In genomic region chr1:235057385-235058306, GRCh38 we compare ENCODE assay signal across 25 cellular contexts.
A peak's percentile ranks its signal among the peaks of the same experiment; 100 is the strongest.
DNase-seq lines count a peak whose midpoint lies in the region; ATAC-seq, FAIRE-seq and TF ChIP-seq lines count a peak whose summit lies in the region.
"Had no signal": no experiment of that assay in that cellular context is flagged by ENCODE, and none has a peak within 500 bp of the region (broad histone marks: within the 10 kb centered on the region; RNA-seq: fewer than 3 reads in every experiment).

No MANE protein-coding gene starts in this region.

- intact Hi-C loops in Right ventricle myocardium superior (cut with DNase I): no loop called here
- intact Hi-C loops in left cardiac atrium (cut with DNase I): no loop called here
- intact Hi-C loops in lower lobe of right lung (cut with DNase I): no loop called here

- no peak for FAIRE-seq in H1 (lab: Jason Lieb, UNC)
- FAIRE-seq: A549, GM12878, GM18507, RCC 7860 had no signal

- H3K23ac ChIP-seq in H1 (ENCODE audit: insufficient read length): no peak overlapping the region

- 0 out of 2 replicates have a peak overlapping the region, but pooled peaks have one; percentile 21 for H2BK20ac ChIP-seq in H1 (ENCODE audit: low read length)

- 0 out of 2 replicates have a peak overlapping the region, but pooled peaks have one; percentile 61 for H2BK15ac ChIP-seq in H1 (ENCODE audit: low read length)

- TF ChIP-seq EP300 in H1 (IDR thresholded peaks at IDR 0.05; ENCODE audit: borderline replicate concordance in 1 of 2, low read depth in 2 of 2, low read length in 2 of 2): no peak

- no peaks in the 10 kb centered on the region; a peak in 1 of 7 replicates for H3K27me3 ChIP-seq in H1 (replicated peaks in 1 of 4; ENCODE audit: control insufficient read depth in 3 of 4, extremely low read depth in 1 of 4, insufficient read depth in 3 of 4, low read length in 3 of 4)
- H3K27me3 ChIP-seq in lower lobe of right lung (ENCODE audit: low read depth): no peaks in the 10 kb centered on the region

- POLR2A ChIA-PET in H1 (lab: Charles Lee; ENCODE audit: partially characterized antibody): no interaction called here

- no peak overlapping the region for H4K5ac ChIP-seq in H1 (ENCODE audit: insufficient read length, low read depth, low read length)

- no peaks in the 10 kb centered on the region for H3K23me2 ChIP-seq in H1 (ENCODE audit: low read depth, low read length)

- H3K56ac ChIP-seq in H1 (replicated peaks; ENCODE audit: insufficient read length, low read depth, low read length): no peak overlapping the region

- H4K8ac ChIP-seq in H1 (ENCODE audit: extremely low read depth, insufficient read depth, low read length): no peak overlapping the region

- H3K14ac ChIP-seq in H1 (ENCODE audit: insufficient read length): no peak overlapping the region

- TF ChIP-seq POLR2A in H1 (IDR thresholded peaks at IDR 0.05; ENCODE audit: control extremely low read depth in 1 of 2, low read depth in 2 of 2, low read length in 2 of 2): no peak

- no peak overlapping the region for H2BK120ac ChIP-seq in H1 (replicated peaks; ENCODE audit: low read depth, low read length)

- no peak overlapping the region for H3K27ac ChIP-seq in H1 (ENCODE audit: low read depth, low read length)
- H3K27ac ChIP-seq in lower lobe of right lung: no peak overlapping the region

- DNase-seq in Right ventricle myocardium superior: no peak
- no peak for DNase-seq in left cardiac atrium
- DNase-seq in H1 (ENCODE audit: low read depth in 1 of 2, low spot score in 2 of 2): no peak
- DNase-seq in lower lobe of right lung: peak; percentile 6
- no peak for DNase-seq in SK-N-DZ (ENCODE audit: low spot score)
- no peak for DNase-seq in NCI-H526 treated with DMSO at 0.1 percent for 48 hours (lab: John Stamatoyannopoulos, UW)
- DNase-seq in ureter (ENCODE audit: low spot score): no peak
- DNase-seq: CD4-positive, alpha-beta T cell; EL; GOT3; IMR-90; Karpas-422; MM.1S; NCI-H1092 treated with DMSO at 0.1 percent for 48 hours; NCI-H2081 treated with DMSO at 0.1 percent for 48 hours; NCI-H446 treated with DMSO at 0.1 percent for 48 hours; NCI-H748 treated with DMSO at 0.1 percent for 48 hours; NK-92 treated with Interleukin-12 subunit alpha and Interleukin-12 subunit beta, amount 100 ng/mL, for 24 hours; SHP77 treated with DMSO at 0.1 percent for 48 hours had no signal

- no peak for TF ChIP-seq RAD21 in H1 (IDR thresholded peaks at IDR 0.05 in 1 of 2, conservative IDR thresholded peaks at IDR 0.05 in 1 of 2; ENCODE audit: low read depth in 2 of 2, low read length in 2 of 2)

- no peak overlapping the region for H3K4me3 ChIP-seq in H1 (ENCODE audit: extremely low read depth in 1 of 4, insufficient read depth in 2 of 4, low read depth in 3 of 4, low read length in 4 of 4)
- H3K4me3 ChIP-seq in lower lobe of right lung: no peak overlapping the region
- H3K4me3 ChIP-seq: A549, GM12878 had no signal

- ATAC-seq in Right ventricle myocardium superior (ENCODE audit: poor library complexity): peak; percentile 33
- ATAC-seq in left cardiac atrium: no peak
- no peak for ATAC-seq in lower lobe of right lung
- ATAC-seq in HG03442 (IDR thresholded peaks at IDR 0.05; ENCODE audit: unreplicated experiment): no peak
- ATAC-seq: GM12878, SK-N-SH treated with all-trans-retinoic acid at 6 μM for 48 hours had no signal

- H2BK5ac ChIP-seq in H1 (ENCODE audit: low read depth, low read length): peak overlapping the region; percentile 35; the same call in 1 of the 2 replicates

- WGBS in H1 (ENCODE audit: extremely low coverage in 1 of 2, insufficient coverage in 1 of 2, insufficient read length in 1 of 2, insufficient replicate concordance in 2 of 2, low coverage in 1 of 2, low lambda C conversion rate in 2 of 2, missing lambda C conversion rate in 1 of 2), 2 experiments: 85% methylated on average over 7 of the region's 12 CpGs; no CpG with 5 or more reads in 1 of the 2 experiments

- no peaks in the 10 kb centered on the region for H3K79me2 ChIP-seq in H1 (ENCODE audit: control insufficient read depth in 1 of 2, insufficient read depth in 2 of 2, low read length in 2 of 2)

- no peak for TF ChIP-seq CTCF in H1 (IDR thresholded peaks at IDR 0.05; ENCODE audit: control extremely low read depth in 1 of 3, insufficient read depth in 1 of 3, low read depth in 1 of 3, low read length in 3 of 3)
- TF ChIP-seq CTCF in lower lobe of right lung (IDR thresholded peaks at IDR 0.05): no peak

- H2BK12ac ChIP-seq in H1 (ENCODE audit: low read depth, low read length): no peak overlapping the region

- H4K91ac ChIP-seq in H1 (replicated peaks; ENCODE audit: insufficient read length, low read length): peak overlapping the region; percentile 11

- no peak overlapping the region; the same call in 1 of the 2 replicates for H2AK5ac ChIP-seq in H1 (ENCODE audit: low read depth, low read length)

- H3K36me3 ChIP-seq in H1 (ENCODE audit: control insufficient read depth in 2 of 4, insufficient read depth in 4 of 4, low read length in 3 of 4) (no peaks in the 10 kb centered on the region), lower lobe of right lung (no peaks in the 10 kb centered on the region)

- no peaks in the 10 kb centered on the region for H3K79me1 ChIP-seq in H1 (ENCODE audit: low read depth, low read length)

- H3K9me3 ChIP-seq in H1 (ENCODE audit: insufficient read depth in 2 of 2, low read depth in 1 of 2, low read length in 1 of 2): no peaks in the 10 kb centered on the region
- H3K9me3 ChIP-seq in lower lobe of right lung: no peaks in the 10 kb centered on the region
- H3K9me3 ChIP-seq: A549 had no signal

- no peaks in the 10 kb centered on the region for H4K20me1 ChIP-seq in H1 (replicated peaks in 1 of 2; ENCODE audit: control insufficient read depth in 1 of 2, insufficient read depth in 2 of 2, low read length in 2 of 2)

- H3K4me1 ChIP-seq in H1 (replicated peaks in 1 of 4; ENCODE audit: control insufficient read depth in 3 of 4, insufficient read depth in 4 of 4, low read length in 3 of 4): peaks cover 9 to 14% (median 12%) of the 10 kb centered on the region in 4 experiments
- H3K4me1 ChIP-seq in lower lobe of right lung: peaks cover 5% of the 10 kb centered on the region

- CTCF ChIA-PET in H1 (lab: Charles Lee; ENCODE audit: partially characterized antibody): interaction anchor here (0.6 to 1.6 kb wide), 7 partner anchors 15 to 277 kb away, joined by 3 to 4 read pairs (median 4); no protein-coding TSS in a partner anchor

- no peak overlapping the region for H3K18ac ChIP-seq in H1 (ENCODE audit: extremely low read depth, low read length)

- no peak overlapping the region for H3K9ac ChIP-seq in H1 (replicated peaks in 1 of 4; ENCODE audit: extremely low read depth in 1 of 4, low read depth in 3 of 4, low read length in 3 of 4)

- H3K4ac ChIP-seq in H1 (replicated peaks; ENCODE audit: insufficient read length, low read depth, low read length): no peak overlapping the region

- H2AFZ ChIP-seq in H1 (ENCODE audit: low read length): no peak overlapping the region

- H3K4me2 ChIP-seq in H1 (ENCODE audit: insufficient read depth in 1 of 2, low read depth in 2 of 2, low read length in 2 of 2): no peak overlapping the region
- H3K4me2 ChIP-seq: A549 had no signal

TF ChIP-seq in H1, 55 proteins besides CTCF, POLR2A, EP300 and RAD21:
- TF ChIP-seq CBX8 (IDR thresholded peaks at IDR 0.05; ENCODE audit: borderline replicate concordance, low read depth, low read length) (no peak), GABPA (IDR thresholded peaks at IDR 0.05; ENCODE audit: borderline replicate concordance, insufficient read depth, low read length) (no peak), E2F6 (IDR thresholded peaks at IDR 0.05) (no peak), SIRT6 (IDR thresholded peaks at IDR 0.05; ENCODE audit: low read length) (no peak), RNF2 (IDR thresholded peaks at IDR 0.05; ENCODE audit: borderline replicate concordance, low read depth, low read length, missing control alignments, poor library complexity, severe bottlenecking) (no peak), EZH2 (IDR thresholded peaks at IDR 0.05; ENCODE audit: low read depth, low read length, severe bottlenecking) (no peak), TCF12 (IDR thresholded peaks at IDR 0.05; ENCODE audit: low read depth, low read length) (no peak), CREB1 (IDR thresholded peaks at IDR 0.05) (no peak), RBBP5 (IDR thresholded peaks at IDR 0.05; ENCODE audit: borderline replicate concordance, low read depth, low read length) (no peak), GTF2F1 (IDR thresholded peaks at IDR 0.05; ENCODE audit: borderline replicate concordance, low read depth, low read length) (no peak), SRF (IDR thresholded peaks at IDR 0.05; ENCODE audit: low read depth, low read length) (no peak), EGR1 (IDR thresholded peaks at IDR 0.05; ENCODE audit: borderline replicate concordance, low read depth, low read length) (no peak), KDM4A (IDR thresholded peaks at IDR 0.05; ENCODE audit: low read depth, low read length, severe bottlenecking) (no peak), SAP30 (IDR thresholded peaks at IDR 0.05; ENCODE audit: insufficient read depth, insufficient replicate concordance, low read length) (no peak), KDM5A (IDR thresholded peaks at IDR 0.05; ENCODE audit: low read length) (no peak), POLR2AphosphoS5 (IDR thresholded peaks at IDR 0.05; ENCODE audit: low read depth, low read length) (no peak), JUND (IDR thresholded peaks at IDR 0.05; ENCODE audit: low read length) (no peak), BCL11A (IDR thresholded peaks at IDR 0.05; ENCODE audit: low read depth in 2 of 2, low read length in 2 of 2) (no peak)
